Comparison of ENCODE assay signal across 9 cellular contexts in genomic region chr9:110099236-110099741, GRCh38.
DNase-seq lines count a peak whose midpoint lies in the region; ATAC-seq, FAIRE-seq and TF ChIP-seq lines count a peak whose summit lies in the region.
"Had no signal": no experiment of that assay in that cellular context is flagged by ENCODE, and none has a peak within 500 bp of the region (broad histone marks: within the 10 kb centered on the region; RNA-seq: fewer than 3 reads in every experiment).

No MANE protein-coding gene starts in this region.

- no peaks in the 10 kb centered on the region for H3K4me1 ChIP-seq in prostate gland (replicated peaks)

- H3K4me3 ChIP-seq in astrocyte of the spinal cord (ENCODE audit: low read depth, low read length) = no peak overlapping the region
- H3K4me3 ChIP-seq in prostate gland = no peak overlapping the region

- in situ Hi-C loops in astrocyte of the spinal cord (cut with HindIII; ENCODE audit: low sequenced_read_pairs) = no loop called here

- intact Hi-C loops in CD14-positive monocyte (cut with micrococcal nuclease) = no loop called here
- intact Hi-C loops in prostate gland (cut with DNase I) = no loop called here

- H3K4me3 Mint-ChIP-seq in mesothelial cell of epicardium (no peak overlapping the region), CD14-positive monocyte (no peak overlapping the region)
- H3K4me3 Mint-ChIP-seq in activated T-helper 17 cell treated with anti-CD3 and anti-CD28 coated beads, Interleukin-2, amount 50 U/mL, for 72 hours = no peak overlapping the region
- H3K4me3 Mint-ChIP-seq: activated naive CD8-positive, alpha-beta T cell treated with anti-CD3 and anti-CD28 coated beads, Interleukin-2, amount 10 ng/mL, durations not matched to agents 7 days and 5 days had no signal

- TF ChIP-seq CTCF in astrocyte of the spinal cord (IDR thresholded peaks at IDR 0.05; ENCODE audit: low read depth, low read length) (no peak), mesothelial cell of epicardium (IDR thresholded peaks at IDR 0.05; ENCODE audit: unreplicated experiment) (no peak), CD14-positive monocyte (IDR thresholded peaks at IDR 0.05) (no peak), prostate gland (IDR thresholded peaks at IDR 0.05) (no peak)

- H3K4me1 Mint-ChIP-seq in mesothelial cell of epicardium = peaks cover 27% of the 10 kb centered on the region
- peaks cover 53% of the 10 kb centered on the region for H3K4me1 Mint-ChIP-seq in CD14-positive monocyte
- peaks cover 7% of the 10 kb centered on the region for H3K4me1 Mint-ChIP-seq in activated T-helper 17 cell treated with anti-CD3 and anti-CD28 coated beads, Interleukin-2, amount 50 U/mL, for 72 hours

- H3K36me3 Mint-ChIP-seq in mesothelial cell of epicardium (no peaks in the 10 kb centered on the region), CD14-positive monocyte (no peaks in the 10 kb centered on the region)
- peaks cover 17% of the 10 kb centered on the region for H3K36me3 Mint-ChIP-seq in activated T-helper 17 cell treated with anti-CD3 and anti-CD28 coated beads, Interleukin-2, amount 50 U/mL, for 72 hours (ENCODE audit: low read depth)
- H3K36me3 Mint-ChIP-seq: activated naive CD8-positive, alpha-beta T cell treated with anti-CD3 and anti-CD28 coated beads, Interleukin-2, amount 10 ng/mL, durations not matched to agents 7 days and 5 days had no signal

- H3K9me3 Mint-ChIP-seq in mesothelial cell of epicardium (no peaks in the 10 kb centered on the region), CD14-positive monocyte (no peaks in the 10 kb centered on the region)
- H3K9me3 Mint-ChIP-seq in activated T-helper 17 cell treated with anti-CD3 and anti-CD28 coated beads, Interleukin-2, amount 50 U/mL, for 72 hours = no peaks in the 10 kb centered on the region
- H3K9me3 Mint-ChIP-seq: activated naive CD8-positive, alpha-beta T cell treated with anti-CD3 and anti-CD28 coated beads, Interleukin-2, amount 10 ng/mL, durations not matched to agents 7 days and 5 days had no signal

- H3K27me3 Mint-ChIP-seq in mesothelial cell of epicardium (ENCODE audit: low read depth) = no peaks in the 10 kb centered on the region
- no peaks in the 10 kb centered on the region for H3K27me3 Mint-ChIP-seq in CD14-positive monocyte (ENCODE audit: low read depth in 3 of 3)
- H3K27me3 Mint-ChIP-seq in activated T-helper 17 cell treated with anti-CD3 and anti-CD28 coated beads, Interleukin-2, amount 50 U/mL, for 72 hours = no peaks in the 10 kb centered on the region
- H3K27me3 Mint-ChIP-seq: activated naive CD8-positive, alpha-beta T cell treated with anti-CD3 and anti-CD28 coated beads, Interleukin-2, amount 10 ng/mL, durations not matched to agents 7 days and 5 days had no signal

- no peaks in the 10 kb centered on the region for H3K27me3 ChIP-seq in prostate gland (replicated peaks; ENCODE audit: insufficient read depth)

- 61% methylated on average over 3 of the region's 3 CpGs for WGBS in prostate gland

- no peaks in the 10 kb centered on the region for H3K36me3 ChIP-seq in prostate gland

- no peaks in the 10 kb centered on the region for H3K9me3 ChIP-seq in prostate gland

- peak overlapping the region; percentile 21 for H3K27ac Mint-ChIP-seq in mesothelial cell of epicardium
- no peak overlapping the region for H3K27ac Mint-ChIP-seq in CD14-positive monocyte
- H3K27ac Mint-ChIP-seq in activated T-helper 17 cell treated with anti-CD3 and anti-CD28 coated beads, Interleukin-2, amount 50 U/mL, for 72 hours = no peak overlapping the region
- H3K27ac Mint-ChIP-seq: activated naive CD8-positive, alpha-beta T cell treated with anti-CD3 and anti-CD28 coated beads, Interleukin-2, amount 10 ng/mL, durations not matched to agents 7 days and 5 days had no signal

- no peak for TF ChIP-seq POLR2A in prostate gland (IDR thresholded peaks at IDR 0.05)

- H3K27ac ChIP-seq in prostate gland = no peak overlapping the region

- no peak for FAIRE-seq in RCC 7860 (lab: Jason Lieb, UNC)

- peak; percentile 97 for DNase-seq in DMS 273 (lab: John Stamatoyannopoulos, UW; ENCODE audit: unreplicated experiment)
- DNase-seq in NCI-H146 (lab: John Stamatoyannopoulos, UW) = peak; percentile 63
- DNase-seq in astrocyte of the spinal cord (ENCODE audit: low read depth, low spot score) = peak; percentile 77
- DNase-seq in mesothelial cell of epicardium (ENCODE audit: low spot score in 2 of 2, unreplicated experiment in 2 of 2) = no peak
- no peak for DNase-seq in CD14-positive monocyte (ENCODE audit: low spot score)
- DNase-seq in RCC 7860 (ENCODE audit: low spot score) = no peak
- DNase-seq in prostate gland (ENCODE audit: low spot score) = no peak
- DNase-seq: activated naive CD8-positive, alpha-beta T cell treated with anti-CD3 and anti-CD28 coated beads, Interleukin-2, amount 10 ng/mL, durations not matched to agents 7 days and 5 days had no signal

- ATAC-seq in activated T-helper 17 cell treated with anti-CD3 and anti-CD28 coated beads, Interleukin-2, amount 50 U/mL, for 72 hours (replicated peaks) = no peak

Comparison
In these comparisons a context has a peak if more than half of its experiments do, and no peak if none do; other contexts are left out.
1. DNase-seq: peak in DMS 273 (single experiment), NCI-H146 (single experiment) and astrocyte of the spinal cord (single experiment); none in mesothelial cell of epicardium (0 of 2), CD14-positive monocyte (single experiment), RCC 7860 (single experiment) and prostate gland (single experiment).